Comparison of ENCODE assay signal across 8 cellular contexts in genomic region chr1:155012052-155012546, GRCh38. TPM values are rescaled to one million over a fixed set of nuclear protein-coding genes. Genes with fewer than 3 reads are reported as not detected.
A peak's percentile ranks its signal among the peaks of the same experiment; 100 is the strongest.
DNase-seq lines count a peak whose midpoint lies in the region; ATAC-seq and TF ChIP-seq lines count a peak whose summit lies in the region.

No MANE protein-coding gene starts in this region.

- H4K20me1 ChIP-seq in BLaER1 = peaks cover 59% of the 10 kb centered on the region; the same call in 1 of the 2 replicates

- H3K27me3 Mint-ChIP-seq in activated CD4-positive, alpha-beta memory T cell treated with anti-CD3 and anti-CD28 coated beads for 36 hours = no peaks in the 10 kb centered on the region

- H3K4me3 Mint-ChIP-seq in activated CD4-positive, alpha-beta memory T cell treated with anti-CD3 and anti-CD28 coated beads for 36 hours = peak overlapping the region; percentile 63

- peaks cover 72% of the 10 kb centered on the region for H3K4me1 Mint-ChIP-seq in activated CD4-positive, alpha-beta memory T cell treated with anti-CD3 and anti-CD28 coated beads for 36 hours (ENCODE audit: low read depth)

- H3K9me3 ChIP-seq in BLaER1 = no peaks in the 10 kb centered on the region
- no peaks in the 10 kb centered on the region for H3K9me3 ChIP-seq in parathyroid adenoma (ENCODE audit: control insufficient read depth, low read length)

- no peak overlapping the region for H2AFZ ChIP-seq in parathyroid adenoma

- H3K36me3 ChIP-seq in BLaER1 (peaks cover 35% of the 10 kb centered on the region), parathyroid adenoma (ENCODE audit: control insufficient read depth, insufficient read depth, low read length) (no peaks in the 10 kb centered on the region)

- H3K4me2 ChIP-seq in BLaER1 (peak overlapping the region; percentile 100), parathyroid adenoma (ENCODE audit: low read length) (no peak overlapping the region)

- CTCF ChIA-PET in activated CD4-positive, alpha-beta memory T cell treated with anti-CD3 and anti-CD28 coated beads for 36 hours (lab: Charles Lee) = interaction anchor here (1.0 to 9.8 kb wide), 5 partner anchors 15 to 73 kb away, joined by 3 to 144 read pairs (median 5); partner anchors contain the start of genes LENEP and PYGO2

- no peaks in the 10 kb centered on the region for H3K27me3 ChIP-seq in BLaER1
- no peaks in the 10 kb centered on the region for H3K27me3 ChIP-seq in parathyroid adenoma (ENCODE audit: control insufficient read depth, insufficient read depth, low read length)

- peak overlapping the region; percentile 99 for H3K27ac Mint-ChIP-seq in activated CD4-positive, alpha-beta memory T cell treated with anti-CD3 and anti-CD28 coated beads for 36 hours

- peaks cover 4% of the 10 kb centered on the region for H3K79me2 ChIP-seq in parathyroid adenoma

- DNase-seq in LHCN-M2 (ENCODE audit: low read depth) = peak; percentile 43
- DNase-seq in activated CD4-positive, alpha-beta memory T cell treated with anti-CD3 and anti-CD28 coated beads for 36 hours = peak; percentile 78
- peak; percentile 66 for DNase-seq in foreskin melanocyte
- no peak for DNase-seq in NCI-H446 treated with DMSO at 0.1 percent for 48 hours (lab: John Stamatoyannopoulos, UW)
- no peak for DNase-seq in DMS53 (lab: John Stamatoyannopoulos, UW)

- H3K9ac ChIP-seq in BLaER1 (no peak overlapping the region), parathyroid adenoma (no peak overlapping the region)

- no peak for ATAC-seq in GM18907 (IDR thresholded peaks at IDR 0.05; ENCODE audit: unreplicated experiment)

- peaks cover 53% of the 10 kb centered on the region for H3K36me3 Mint-ChIP-seq in activated CD4-positive, alpha-beta memory T cell treated with anti-CD3 and anti-CD28 coated beads for 36 hours

- POLR2A ChIA-PET in activated CD4-positive, alpha-beta memory T cell treated with anti-CD3 and anti-CD28 coated beads for 36 hours (lab: Charles Lee) = interaction anchor here (1.4 kb wide), 1 partner anchor 8 kb away, joined by 3 read pairs; no protein-coding TSS in a partner anchor

- H3K4me1 ChIP-seq in BLaER1 (peaks cover 99% of the 10 kb centered on the region), parathyroid adenoma (peaks cover 17% of the 10 kb centered on the region)

- H3K4me3 ChIP-seq in BLaER1 (no peak overlapping the region), parathyroid adenoma (ENCODE audit: low read depth, low read length) (no peak overlapping the region)

- no peaks in the 10 kb centered on the region for H3K9me3 Mint-ChIP-seq in activated CD4-positive, alpha-beta memory T cell treated with anti-CD3 and anti-CD28 coated beads for 36 hours

- no peak for TF ChIP-seq CTCF in parathyroid adenoma (IDR thresholded peaks at IDR 0.05)

- intact Hi-C loops in activated CD4-positive, alpha-beta memory T cell treated with anti-CD3 and anti-CD28 coated beads for 36 hours (cut with micrococcal nuclease) = no loop called here

- H3K27ac ChIP-seq in BLaER1 = peak overlapping the region; percentile 78
- H3K27ac ChIP-seq in parathyroid adenoma = peak overlapping the region; percentile 69

RNA-seq across cellular contexts. Expression of gene ZBTB7B, which starts 9.5 kb away (rescaled TPM):
- total RNA-seq in LHCN-M2 (2014; rRNA removed) = 18.9 and 19.5 TPM in 2 replicates
- polyA plus RNA-seq in LHCN-M2 (2012) = 13.9 TPM
- total RNA-seq in activated CD4-positive, alpha-beta memory T cell treated with anti-CD3 and anti-CD28 coated beads for 36 hours = 100 to 1,000 TPM; 124 to 125 TPM

RNA-seq across cellular contexts. Expression of gene LENEP, which starts 18.7 kb away (rescaled TPM):
- total RNA-seq in LHCN-M2 (2014; rRNA removed) = not detected in 2 replicates
- not detected for polyA plus RNA-seq in LHCN-M2 (2012)
- under 1 TPM; 0.36 to 0.56 TPM for total RNA-seq in activated CD4-positive, alpha-beta memory T cell treated with anti-CD3 and anti-CD28 coated beads for 36 hours

RNA-seq across cellular contexts. Expression of gene DCST2, which starts 21.5 kb away (rescaled TPM):
- total RNA-seq in LHCN-M2 (2014; rRNA removed) = 0.11 and 0.13 TPM in 2 replicates
- not detected for polyA plus RNA-seq in LHCN-M2 (2012)
- total RNA-seq in activated CD4-positive, alpha-beta memory T cell treated with anti-CD3 and anti-CD28 coated beads for 36 hours = 1 to 10 TPM; 1.1 to 1.3 TPM

RNA-seq across cellular contexts. Expression of gene DCST1, which starts 21.5 kb away (rescaled TPM):
- not detected in 2 replicates for total RNA-seq in LHCN-M2 (2014; rRNA removed)
- polyA plus RNA-seq in LHCN-M2 (2012) = not detected
- under 1 TPM in 1 of 2 experiments, not detected in 1; 0.14 TPM for total RNA-seq in activated CD4-positive, alpha-beta memory T cell treated with anti-CD3 and anti-CD28 coated beads for 36 hours

RNA-seq across cellular contexts. Expression of gene FLAD1, which starts 29.0 kb away (rescaled TPM):
- total RNA-seq in LHCN-M2 (2014; rRNA removed) = 30.9 and 41.3 TPM in 2 replicates
- 32.9 TPM for polyA plus RNA-seq in LHCN-M2 (2012)
- total RNA-seq in activated CD4-positive, alpha-beta memory T cell treated with anti-CD3 and anti-CD28 coated beads for 36 hours = 10 to 100 TPM; 45.4 to 49.4 TPM

Comparison
In these comparisons a context has a peak if more than half of its experiments do, and no peak if none do; other contexts are left out.
1. DNase-seq: peak in LHCN-M2 (single experiment), activated CD4-positive, alpha-beta memory T cell treated with anti-CD3 and anti-CD28 coated beads for 36 hours (single experiment) and foreskin melanocyte (single experiment); none in NCI-H446 treated with DMSO at 0.1 percent for 48 hours (single experiment) and DMS53 (single experiment).